In the genomic region with DNA sequence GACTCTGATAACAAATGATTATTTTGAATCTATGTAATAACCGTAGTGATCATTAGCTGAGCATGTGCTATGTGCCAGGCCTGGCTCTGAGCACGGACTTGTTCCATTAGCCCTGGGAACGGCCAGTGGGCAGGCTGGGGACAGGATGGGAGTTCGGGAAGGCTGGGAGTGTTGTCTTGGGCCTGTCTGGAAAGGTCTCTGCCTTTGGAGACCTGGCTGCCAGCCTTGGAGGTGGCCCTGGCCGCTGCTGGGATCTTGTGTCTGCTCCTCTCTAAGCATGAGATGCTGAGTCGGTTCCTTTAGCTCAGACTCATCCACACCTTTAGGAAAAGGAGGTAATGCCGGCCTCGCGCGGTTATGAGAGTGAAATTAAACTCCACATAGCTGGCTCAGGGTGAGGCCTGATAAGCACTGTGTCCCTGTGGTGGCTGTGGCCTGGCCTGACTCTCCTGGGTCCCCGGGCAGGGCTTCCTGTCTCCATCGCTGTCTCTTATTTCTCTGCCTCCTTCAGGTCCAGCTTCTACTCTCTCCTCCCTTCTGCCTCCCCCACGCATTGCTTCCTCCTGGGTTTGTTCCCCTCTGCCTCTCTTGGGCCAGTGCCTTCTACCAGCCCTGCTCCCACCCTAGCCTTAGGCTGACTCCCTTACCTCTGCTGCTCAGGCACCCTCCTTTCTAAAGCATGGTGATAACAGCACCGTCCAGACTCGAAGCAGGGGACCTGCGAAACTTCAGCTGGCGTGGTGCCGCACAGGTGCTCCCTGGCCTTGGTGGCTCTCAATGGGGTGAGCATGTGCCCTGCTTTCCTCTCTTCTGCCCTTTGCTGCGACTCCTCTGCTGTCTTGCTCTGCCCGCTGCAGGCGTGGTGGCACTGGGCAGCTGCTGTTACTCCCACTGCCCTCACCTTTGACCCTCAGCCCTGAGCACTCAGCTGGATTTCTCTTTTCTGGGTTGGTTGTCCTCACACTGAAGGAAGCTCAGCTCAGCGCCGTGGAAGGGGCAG, we compare ENCODE assay signal across 12 cellular contexts. TPM values are rescaled to one million over a fixed set of nuclear protein-coding genes. Genes with fewer than 3 reads are reported as not detected.
DNase-seq lines count a peak whose midpoint lies in the region; ATAC-seq and TF ChIP-seq lines count a peak whose summit lies in the region.
"Had no signal": no experiment of that assay in that cellular context is flagged by ENCODE, and none has a peak within 500 bp of the region (broad histone marks: within the 10 kb centered on the region; RNA-seq: fewer than 3 reads in every experiment).

No MANE protein-coding gene starts in this region.

- peak; percentile 65 for DNase-seq in GDM1 (lab: John Stamatoyannopoulos, UW)
- DNase-seq in psoas muscle = no peak
- DNase-seq in central memory CD4-positive, alpha-beta T cell = no peak
- no peak for DNase-seq in SHP77 treated with DMSO at 0.1 percent for 48 hours (lab: John Stamatoyannopoulos, UW)
- DNase-seq: activated CD4-positive, CD25-positive, alpha-beta regulatory T cell; body of pancreas; EL; NCI-H1417; uterus had no signal

- H3K27ac Mint-ChIP-seq in activated naive CD8-positive, alpha-beta T cell = peak overlapping the region; percentile 97

- H3K4me1 ChIP-seq in Loucy (ENCODE audit: insufficient read depth, low read length, poor library complexity, severe bottlenecking) (peaks cover 73% of the 10 kb centered on the region), psoas muscle (peaks cover 39% of the 10 kb centered on the region)

- no peaks in the 10 kb centered on the region for H4K20me1 ChIP-seq in Loucy (ENCODE audit: insufficient read depth, low read length, poor library complexity, severe bottlenecking)

- TF ChIP-seq CTCF in Loucy (conservative IDR thresholded peaks at IDR 0.05; ENCODE audit: low read length) (no peak), psoas muscle (IDR thresholded peaks at IDR 0.05) (no peak)

- intact Hi-C loops in psoas muscle (cut with DNase I) = loop anchor here in 1 of 2 donors (10.0 kb wide), 1 partner anchor 412 kb away; no protein-coding TSS in a partner anchor

- H3K9me3 ChIP-seq in Loucy (ENCODE audit: insufficient read depth, low read depth, low read length) = no peaks in the 10 kb centered on the region
- no peaks in the 10 kb centered on the region for H3K9me3 ChIP-seq in psoas muscle
- H3K9me3 ChIP-seq: body of pancreas, uterus had no signal

- 66 to 86% (median 71%) methylated on average over 23 of the region's 23 CpGs for whole genome bisulfite sequencing in psoas muscle, 3 donors

- peak overlapping the region; percentile 64 for H3K9ac ChIP-seq in Loucy (ENCODE audit: low read depth, low read length, poor library complexity, severe bottlenecking)

- H3K36me3 ChIP-seq in Loucy (ENCODE audit: insufficient read depth, low read length) (no peaks in the 10 kb centered on the region), psoas muscle (ENCODE audit: insufficient read depth in 1 of 2, low read depth in 1 of 2) (no peaks in the 10 kb centered on the region)
- H3K36me3 ChIP-seq: uterus had no signal

- peaks cover 99% of the 10 kb centered on the region for H3K4me1 Mint-ChIP-seq in activated naive CD8-positive, alpha-beta T cell (ENCODE audit: low read depth)

- ATAC-seq in psoas muscle (no peak), HG02840 (IDR thresholded peaks at IDR 0.05; ENCODE audit: low FRiP score, unreplicated experiment) (no peak)
- ATAC-seq: body of pancreas had no signal

- peak overlapping the region; percentile 68 for H3K4me2 ChIP-seq in Loucy (ENCODE audit: low read depth, low read length, poor library complexity, severe bottlenecking)

- no peaks in the 10 kb centered on the region for H3K9me3 Mint-ChIP-seq in activated naive CD8-positive, alpha-beta T cell (ENCODE audit: low read depth)

- H2AFZ ChIP-seq in Loucy (ENCODE audit: low read length) = no peak overlapping the region

- H3K27me3 Mint-ChIP-seq in activated naive CD8-positive, alpha-beta T cell = no peaks in the 10 kb centered on the region

- peaks cover 4% of the 10 kb centered on the region; the same call in 1 of the 2 replicates for H3F3A ChIP-seq in Loucy (ENCODE audit: low read depth)

- peaks cover 85% of the 10 kb centered on the region for H3K79me2 ChIP-seq in Loucy (ENCODE audit: insufficient read depth, low read length)

- H3K27me3 ChIP-seq in Loucy (ENCODE audit: insufficient read depth, low read length, poor library complexity, severe bottlenecking) (no peaks in the 10 kb centered on the region), psoas muscle (ENCODE audit: insufficient read depth in 3 of 3, low read length in 2 of 3) (no peaks in the 10 kb centered on the region)
- H3K27me3 ChIP-seq: body of pancreas, uterus had no signal

- H3K4me3 ChIP-seq in Loucy (ENCODE audit: low read length, poor library complexity, severe bottlenecking) = peak overlapping the region; percentile 39
- H3K4me3 ChIP-seq in psoas muscle = no peak overlapping the region
- H3K4me3 ChIP-seq: body of pancreas, uterus had no signal

- peak overlapping the region; percentile 80 for H3K4me3 Mint-ChIP-seq in activated naive CD8-positive, alpha-beta T cell

- H3K9me2 ChIP-seq in Loucy (replicated peaks; ENCODE audit: low read depth, low read length) = no peaks in the 10 kb centered on the region

- H3K27ac ChIP-seq in psoas muscle = peak overlapping the region; percentile 51
- H3K27ac ChIP-seq: body of pancreas, uterus had no signal

- H3K36me3 Mint-ChIP-seq in activated naive CD8-positive, alpha-beta T cell = peaks cover 3% of the 10 kb centered on the region

RNA-seq across cellular contexts. Expression of gene NCK2, which starts 41.8 kb away (rescaled TPM):
- 10 to 100 TPM; 33.9 to 53.1 (median 41.1) TPM for total RNA-seq in psoas muscle
- 100 to 1,000 TPM in 1 of 3 donors, 10 to 100 TPM in 2; 26.5 to 111 (median 39.6) TPM for polyA plus RNA-seq in psoas muscle
